12 cellular contexts compared by ENCODE assay signal in genomic region chr1:24900985-24901781, GRCh38. TPM values are rescaled to one million over a fixed set of nuclear protein-coding genes. Genes with fewer than 3 reads are reported as not detected.
A peak's percentile ranks its signal among the peaks of the same experiment; 100 is the strongest.
DNase-seq lines count a peak whose midpoint lies in the region; ATAC-seq and TF ChIP-seq lines count a peak whose summit lies in the region.
"Had no signal": no experiment of that assay in that cellular context is flagged by ENCODE, and none has a peak within 500 bp of the region (broad histone marks: within the 10 kb centered on the region; RNA-seq: fewer than 3 reads in every experiment).

No MANE protein-coding gene starts in this region.

- no peak overlapping the region for H4K8ac ChIP-seq in neuronal stem cell (ENCODE audit: low read depth, low read length)

- peak overlapping the region in 6 of 7 donors; percentile 6 to 85 (median 52) for H3K27ac Mint-ChIP-seq in CD4-positive, alpha-beta memory T cell
- H3K27ac Mint-ChIP-seq in activated T-helper 17 cell treated with anti-CD3 and anti-CD28 coated beads, Interleukin-2, amount 50 U/mL, for 72 hours, result peak overlapping the region; percentile 97
- H3K27ac Mint-ChIP-seq: CD14-positive monocyte had no signal

- H3K23ac ChIP-seq in neuronal stem cell (ENCODE audit: low read depth, low read length, poor library complexity), result no peak overlapping the region

- peaks cover 13 to 45% (median 31%) of the 10 kb centered on the region in 4 donors for H3K4me1 Mint-ChIP-seq in CD4-positive, alpha-beta memory T cell
- H3K4me1 Mint-ChIP-seq in activated T-helper 17 cell treated with anti-CD3 and anti-CD28 coated beads, Interleukin-2, amount 50 U/mL, for 72 hours, result peaks cover 28% of the 10 kb centered on the region

- peaks cover 18% of the 10 kb centered on the region for H3K4me1 ChIP-seq in CD4-positive, alpha-beta memory T cell (ENCODE audit: insufficient read depth, low read length)
- H3K4me1 ChIP-seq in neuronal stem cell (ENCODE audit: control insufficient read depth in 2 of 2, insufficient read depth in 1 of 2, low read depth in 1 of 2, low read length in 2 of 2), result peaks cover 0 to 3% of the 10 kb centered on the region in 2 donors
- H3K4me1 ChIP-seq: esophagus squamous epithelium had no signal

- H4K91ac ChIP-seq in neuronal stem cell (ENCODE audit: low read depth, low read length, poor library complexity), result no peak overlapping the region

- peaks cover 11 to 58% of the 10 kb centered on the region in 2 donors for H3K36me3 Mint-ChIP-seq in CD4-positive, alpha-beta memory T cell
- H3K36me3 Mint-ChIP-seq in activated T-helper 17 cell treated with anti-CD3 and anti-CD28 coated beads, Interleukin-2, amount 50 U/mL, for 72 hours (ENCODE audit: low read depth), result peaks cover 83% of the 10 kb centered on the region

- no peak overlapping the region for H3K4me3 Mint-ChIP-seq in CD4-positive, alpha-beta memory T cell
- H3K4me3 Mint-ChIP-seq in activated T-helper 17 cell treated with anti-CD3 and anti-CD28 coated beads, Interleukin-2, amount 50 U/mL, for 72 hours, result no peak overlapping the region
- H3K4me3 Mint-ChIP-seq: CD14-positive monocyte had no signal

- CTCF ChIA-PET in CD4-positive, alpha-beta memory T cell (lab: Charles Lee; ENCODE audit: partially characterized antibody), result interaction anchor here (0.8 to 1.2 kb wide), 3 partner anchors 21 to 50 kb away, joined by 3 to 5 read pairs (median 4); no protein-coding TSS in a partner anchor

- intact Hi-C loops in CD4-positive, alpha-beta memory T cell (cut with micrococcal nuclease), result no loop called here

- peak in 1 of 5 donors; percentile 45 for DNase-seq in CD4-positive, alpha-beta memory T cell
- DNase-seq in neuronal stem cell (ENCODE audit: low spot score) (no peak), NCI-H128 (lab: John Stamatoyannopoulos, UW; ENCODE audit: unreplicated experiment) (no peak), RPMI8226 (no peak)
- DNase-seq: esophagus squamous epithelium had no signal

- H3K4me2 ChIP-seq in neuronal stem cell (ENCODE audit: insufficient read depth, low read length, poor library complexity, severe bottlenecking), result no peak overlapping the region

- no peaks in the 10 kb centered on the region for H3K27me3 ChIP-seq in CD4-positive, alpha-beta memory T cell (ENCODE audit: insufficient read depth, low read length)
- peaks cover 0 to 42% (median 0%) of the 10 kb centered on the region in 3 experiments for H3K27me3 ChIP-seq in neuronal stem cell (ENCODE audit: control insufficient read depth in 3 of 3, insufficient read depth in 3 of 3, low read depth in 1 of 3, low read length in 3 of 3)

- TF ChIP-seq POLR2A in GM15510 (IDR thresholded peaks at IDR 0.05; ENCODE audit: borderline replicate concordance, extremely low read depth, insufficient read length), result peak; percentile 45

- peak; percentile 6 for ATAC-seq in activated T-helper 17 cell treated with anti-CD3 and anti-CD28 coated beads, Interleukin-2, amount 50 U/mL, for 72 hours (replicated peaks)
- ATAC-seq in GM19463 (IDR thresholded peaks at IDR 0.05; ENCODE audit: unreplicated experiment), result no peak
- ATAC-seq: Panc1 had no signal

- H3K4me3 ChIP-seq in CD4-positive, alpha-beta memory T cell (ENCODE audit: low read length in 2 of 2), result no peak overlapping the region
- no peak overlapping the region for H3K4me3 ChIP-seq in neuronal stem cell (ENCODE audit: low read length in 2 of 2)
- H3K4me3 ChIP-seq: esophagus squamous epithelium had no signal

- no peaks in the 10 kb centered on the region for H3K9me3 ChIP-seq in CD4-positive, alpha-beta memory T cell (ENCODE audit: control insufficient read depth in 1 of 2, low read length in 2 of 2)
- H3K9me3 ChIP-seq in neuronal stem cell (replicated peaks in 1 of 2; ENCODE audit: control insufficient read depth in 2 of 2, insufficient read depth in 1 of 2, low read depth in 1 of 2, low read length in 2 of 2), result no peaks in the 10 kb centered on the region
- H3K9me3 ChIP-seq: esophagus squamous epithelium had no signal

- H3K14ac ChIP-seq in neuronal stem cell (ENCODE audit: low read length), result no peak overlapping the region

- peaks cover 3% of the 10 kb centered on the region for H3K79me1 ChIP-seq in neuronal stem cell (ENCODE audit: low read depth, low read length)

- POLR2A ChIA-PET in CD4-positive, alpha-beta memory T cell (lab: Charles Lee; ENCODE audit: partially characterized antibody), result interaction anchor here (1.6 to 1.8 kb wide), 2 partner anchors 10 to 12 kb away, joined by 4 to 6 read pairs; no protein-coding TSS in a partner anchor

- H3K36me3 ChIP-seq in CD4-positive, alpha-beta memory T cell (ENCODE audit: insufficient read depth, low read length), result peaks cover 47% of the 10 kb centered on the region
- no peaks in the 10 kb centered on the region for H3K36me3 ChIP-seq in neuronal stem cell (replicated peaks in 1 of 2; ENCODE audit: control insufficient read depth in 2 of 2, insufficient read depth in 2 of 2, low read length in 2 of 2)
- H3K36me3 ChIP-seq: esophagus squamous epithelium had no signal

- H2BK15ac ChIP-seq in neuronal stem cell (ENCODE audit: low read length), result peak overlapping the region; percentile 7

- peak overlapping the region; percentile 8 for H2AK5ac ChIP-seq in neuronal stem cell (ENCODE audit: low read depth, low read length)

- H3K18ac ChIP-seq in neuronal stem cell (ENCODE audit: low read length), result no peak overlapping the region

- H3K4ac ChIP-seq in neuronal stem cell (ENCODE audit: low read length), result no peak overlapping the region

- H3K27me3 Mint-ChIP-seq in CD4-positive, alpha-beta memory T cell, result no peaks in the 10 kb centered on the region
- H3K27me3 Mint-ChIP-seq in activated T-helper 17 cell treated with anti-CD3 and anti-CD28 coated beads, Interleukin-2, amount 50 U/mL, for 72 hours, result no peaks in the 10 kb centered on the region

- no peak overlapping the region for H2AFZ ChIP-seq in neuronal stem cell (ENCODE audit: low read length)

- no CpG with 5 or more reads among the region's 12 CpGs for WGBS in neuronal stem cell (ENCODE audit: extremely low coverage in 2 of 2, insufficient read length in 2 of 2, insufficient replicate concordance in 1 of 2), 2 donors

- no peak overlapping the region for H3K27ac ChIP-seq in CD4-positive, alpha-beta memory T cell (ENCODE audit: low read depth, low read length)
- H3K27ac ChIP-seq in neuronal stem cell (replicated peaks; ENCODE audit: low read length), result no peak overlapping the region
- H3K27ac ChIP-seq: esophagus squamous epithelium had no signal

- no peak overlapping the region for H3K9ac ChIP-seq in neuronal stem cell (ENCODE audit: low read depth, low read length, poor library complexity)

- H2BK12ac ChIP-seq in neuronal stem cell (ENCODE audit: low read length), result no peak overlapping the region

- peaks cover 0 to 4% (median 0%) of the 10 kb centered on the region in 8 donors for H3K9me3 Mint-ChIP-seq in CD4-positive, alpha-beta memory T cell
- H3K9me3 Mint-ChIP-seq in activated T-helper 17 cell treated with anti-CD3 and anti-CD28 coated beads, Interleukin-2, amount 50 U/mL, for 72 hours, result no peaks in the 10 kb centered on the region

- H2BK5ac ChIP-seq in neuronal stem cell (ENCODE audit: low read length), result no peak overlapping the region

- H2BK120ac ChIP-seq in neuronal stem cell (ENCODE audit: low read depth, low read length), result no peak overlapping the region

RNA-seq across cellular contexts. Expression of gene RUNX3, which starts 28.9 kb away (rescaled TPM):
- 100 to 1,000 TPM; 105 to 112 TPM for total RNA-seq in CD4-positive, alpha-beta memory T cell
- 10 to 100 TPM; 12.5 to 50.8 TPM for polyA plus RNA-seq in CD4-positive, alpha-beta memory T cell
- total RNA-seq in activated T-helper 17 cell treated with anti-CD3 and anti-CD28 coated beads, Interleukin-2, amount 50 U/mL, for 72 hours, result 100 to 1,000 TPM; 116 to 145 TPM
- polyA plus RNA-seq in neuronal stem cell (2013, experiment 1 of 2), result 0.15 TPM
- 0.25 TPM for polyA plus RNA-seq in neuronal stem cell (2013, experiment 2 of 2)
- total RNA-seq: lung microvascular endothelial cell, osteocyte had no signal
